1 cellular context compared by ENCODE assay signal in genomic region chr22:23894710-23895598, GRCh38.
TF ChIP-seq lines count a peak whose summit lies in the region.

No MANE protein-coding gene starts in this region.

TF ChIP-seq in HepG2, 621 proteins besides CTCF, POLR2A, EP300 and RAD21 (continued from another document and continues in another):
- TF ChIP-seq ZNF280D (CRISPR knock-in tag; IDR thresholded peaks at IDR 0.05) (no peak), SP1 (IDR thresholded peaks at IDR 0.05) (no peak), SP1 (CRISPR knock-in tag; IDR thresholded peaks at IDR 0.05) (no peak; the same call in 1 of the 2 replicates), DZIP1 (CRISPR knock-in tag; IDR thresholded peaks at IDR 0.05) (peak; percentile 32; the same call in 1 of the 2 replicates), ZNF672 (CRISPR knock-in tag; IDR thresholded peaks at IDR 0.05) (no peak), ZNF788 (CRISPR knock-in tag; IDR thresholded peaks at IDR 0.05; ENCODE audit: borderline replicate concordance) (no peak), ZNF296 (CRISPR knock-in tag; conservative IDR thresholded peaks at IDR 0.05) (no peak), ZNF572 (CRISPR knock-in tag; IDR thresholded peaks at IDR 0.05) (no peak), ISX (CRISPR knock-in tag; conservative IDR thresholded peaks at IDR 0.05) (no peak), MYC (CRISPR knock-in tag; IDR thresholded peaks at IDR 0.05; ENCODE audit: borderline replicate concordance) (peak; percentile 84), CREM (IDR thresholded peaks at IDR 0.05) (no peak), CREM (CRISPR knock-in tag; IDR thresholded peaks at IDR 0.05) (no peak), ZNF598 (CRISPR knock-in tag; IDR thresholded peaks at IDR 0.05; ENCODE audit: borderline replicate concordance) (no peak), ZNF772 (CRISPR knock-in tag; IDR thresholded peaks at IDR 0.05) (peak; percentile 44), ZNF577 (CRISPR knock-in tag; IDR thresholded peaks at IDR 0.05; ENCODE audit: borderline replicate concordance, low read depth) (no peak), DMTF1 (CRISPR knock-in tag; IDR thresholded peaks at IDR 0.05) (no peak), ZNF570 (CRISPR knock-in tag; IDR thresholded peaks at IDR 0.05; ENCODE audit: borderline replicate concordance) (no peak), GATAD1 (CRISPR knock-in tag; IDR thresholded peaks at IDR 0.05) (peak; percentile 38), JDP2 (CRISPR knock-in tag; IDR thresholded peaks at IDR 0.05; ENCODE audit: borderline replicate concordance) (no peak; the same call in 1 of the 2 replicates), ZFP90 (CRISPR knock-in tag; IDR thresholded peaks at IDR 0.05; ENCODE audit: borderline replicate concordance) (no peak), YY1 (IDR thresholded peaks at IDR 0.05; ENCODE audit: insufficient read depth, insufficient replicate concordance, low read depth, low read length) (peak; percentile 9), FOXA1 (IDR thresholded peaks at IDR 0.05) (no peak), FOXA1 (CRISPR knock-in tag; IDR thresholded peaks at IDR 0.05) (peak; percentile 16; the same call in 1 of the 2 replicates), ZNF280B (CRISPR knock-in tag; IDR thresholded peaks at IDR 0.05; ENCODE audit: borderline replicate concordance) (no peak), PCBP2 (optimal IDR thresholded peaks at IDR 0.05; ENCODE audit: low read depth, low read length, poor library complexity, severe bottlenecking) (no peak), ZNF709 (CRISPR knock-in tag; IDR thresholded peaks at IDR 0.05) (peak; percentile 72; the same call in 1 of the 2 replicates), ZNF30 (CRISPR knock-in tag; IDR thresholded peaks at IDR 0.05) (0 out of 2 replicates have a peak, but pooled peaks have one; percentile 9), TGIF2 (CRISPR knock-in tag; IDR thresholded peaks at IDR 0.05) (no peak), ZNF629 (CRISPR knock-in tag; conservative IDR thresholded peaks at IDR 0.05) (no peak), FOXC1 (CRISPR knock-in tag; IDR thresholded peaks at IDR 0.05; ENCODE audit: borderline replicate concordance) (no peak), PAX8 (CRISPR knock-in tag; IDR thresholded peaks at IDR 0.05; ENCODE audit: borderline replicate concordance) (no peak; the same call in 1 of the 2 replicates), ZNF776 (CRISPR knock-in tag; IDR thresholded peaks at IDR 0.05) (peak; percentile 29; the same call in 1 of the 2 replicates), JUNB (CRISPR knock-in tag; IDR thresholded peaks at IDR 0.05; ENCODE audit: borderline replicate concordance) (no peak), ZNF614 (CRISPR knock-in tag; IDR thresholded peaks at IDR 0.05; ENCODE audit: borderline replicate concordance) (no peak), GLMP (CRISPR knock-in tag; IDR thresholded peaks at IDR 0.05; ENCODE audit: borderline replicate concordance) (peak; percentile 88; the same call in 1 of the 2 replicates), EHMT2 (IDR thresholded peaks at IDR 0.05; ENCODE audit: borderline replicate concordance, low read depth, low read length) (no peak), GATAD2A (CRISPR knock-in tag; IDR thresholded peaks at IDR 0.05) (no peak; the same call in 1 of the 2 replicates), ZNF3 (CRISPR knock-in tag; IDR thresholded peaks at IDR 0.05) (no peak), KLF15 (CRISPR knock-in tag; IDR thresholded peaks at IDR 0.05; ENCODE audit: borderline replicate concordance) (0 out of 2 replicates have a peak, but pooled peaks have one; percentile 15), ZFP1 (CRISPR knock-in tag; IDR thresholded peaks at IDR 0.05) (peak; percentile 41; the same call in 1 of the 2 replicates)
- TF ChIP-seq, protein P1, sequence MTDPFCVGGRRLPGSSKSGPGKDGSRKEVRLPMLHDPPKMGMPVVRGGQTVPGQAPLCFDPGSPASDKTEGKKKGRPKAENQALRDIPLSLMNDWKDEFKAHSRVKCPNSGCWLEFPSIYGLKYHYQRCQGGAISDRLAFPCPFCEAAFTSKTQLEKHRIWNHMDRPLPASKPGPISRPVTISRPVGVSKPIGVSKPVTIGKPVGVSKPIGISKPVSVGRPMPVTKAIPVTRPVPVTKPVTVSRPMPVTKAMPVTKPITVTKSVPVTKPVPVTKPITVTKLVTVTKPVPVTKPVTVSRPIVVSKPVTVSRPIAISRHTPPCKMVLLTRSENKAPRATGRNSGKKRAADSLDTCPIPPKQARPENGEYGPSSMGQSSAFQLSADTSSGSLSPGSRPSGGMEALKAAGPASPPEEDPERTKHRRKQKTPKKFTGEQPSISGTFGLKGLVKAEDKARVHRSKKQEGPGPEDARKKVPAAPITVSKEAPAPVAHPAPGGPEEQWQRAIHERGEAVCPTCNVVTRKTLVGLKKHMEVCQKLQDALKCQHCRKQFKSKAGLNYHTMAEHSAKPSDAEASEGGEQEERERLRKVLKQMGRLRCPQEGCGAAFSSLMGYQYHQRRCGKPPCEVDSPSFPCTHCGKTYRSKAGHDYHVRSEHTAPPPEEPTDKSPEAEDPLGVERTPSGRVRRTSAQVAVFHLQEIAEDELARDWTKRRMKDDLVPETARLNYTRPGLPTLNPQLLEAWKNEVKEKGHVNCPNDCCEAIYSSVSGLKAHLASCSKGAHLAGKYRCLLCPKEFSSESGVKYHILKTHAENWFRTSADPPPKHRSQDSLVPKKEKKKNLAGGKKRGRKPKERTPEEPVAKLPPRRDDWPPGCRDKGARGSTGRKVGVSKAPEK (CRISPR knock-in tag; IDR thresholded peaks at IDR 0.05; ENCODE audit: borderline replicate concordance): no peak
- TF ChIP-seq, protein P2, sequence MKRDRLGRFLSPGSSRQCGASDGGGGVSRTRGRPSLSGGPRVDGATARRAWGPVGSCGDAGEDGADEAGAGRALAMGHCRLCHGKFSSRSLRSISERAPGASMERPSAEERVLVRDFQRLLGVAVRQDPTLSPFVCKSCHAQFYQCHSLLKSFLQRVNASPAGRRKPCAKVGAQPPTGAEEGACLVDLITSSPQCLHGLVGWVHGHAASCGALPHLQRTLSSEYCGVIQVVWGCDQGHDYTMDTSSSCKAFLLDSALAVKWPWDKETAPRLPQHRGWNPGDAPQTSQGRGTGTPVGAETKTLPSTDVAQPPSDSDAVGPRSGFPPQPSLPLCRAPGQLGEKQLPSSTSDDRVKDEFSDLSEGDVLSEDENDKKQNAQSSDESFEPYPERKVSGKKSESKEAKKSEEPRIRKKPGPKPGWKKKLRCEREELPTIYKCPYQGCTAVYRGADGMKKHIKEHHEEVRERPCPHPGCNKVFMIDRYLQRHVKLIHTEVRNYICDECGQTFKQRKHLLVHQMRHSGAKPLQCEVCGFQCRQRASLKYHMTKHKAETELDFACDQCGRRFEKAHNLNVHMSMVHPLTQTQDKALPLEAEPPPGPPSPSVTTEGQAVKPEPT (CRISPR knock-in tag; IDR thresholded peaks at IDR 0.05; ENCODE audit: low read depth): no peak; the same call in 1 of the 2 replicates
- TF ChIP-seq, protein P3, sequence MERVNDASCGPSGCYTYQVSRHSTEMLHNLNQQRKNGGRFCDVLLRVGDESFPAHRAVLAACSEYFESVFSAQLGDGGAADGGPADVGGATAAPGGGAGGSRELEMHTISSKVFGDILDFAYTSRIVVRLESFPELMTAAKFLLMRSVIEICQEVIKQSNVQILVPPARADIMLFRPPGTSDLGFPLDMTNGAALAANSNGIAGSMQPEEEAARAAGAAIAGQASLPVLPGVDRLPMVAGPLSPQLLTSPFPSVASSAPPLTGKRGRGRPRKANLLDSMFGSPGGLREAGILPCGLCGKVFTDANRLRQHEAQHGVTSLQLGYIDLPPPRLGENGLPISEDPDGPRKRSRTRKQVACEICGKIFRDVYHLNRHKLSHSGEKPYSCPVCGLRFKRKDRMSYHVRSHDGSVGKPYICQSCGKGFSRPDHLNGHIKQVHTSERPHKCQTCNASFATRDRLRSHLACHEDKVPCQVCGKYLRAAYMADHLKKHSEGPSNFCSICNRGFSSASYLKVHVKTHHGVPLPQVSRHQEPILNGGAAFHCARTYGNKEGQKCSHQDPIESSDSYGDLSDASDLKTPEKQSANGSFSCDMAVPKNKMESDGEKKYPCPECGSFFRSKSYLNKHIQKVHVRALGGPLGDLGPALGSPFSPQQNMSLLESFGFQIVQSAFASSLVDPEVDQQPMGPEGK (CRISPR knock-in tag; IDR thresholded peaks at IDR 0.05): peak; percentile 49; the same call in 1 of the 2 replicates
- TF ChIP-seq, protein P4, sequence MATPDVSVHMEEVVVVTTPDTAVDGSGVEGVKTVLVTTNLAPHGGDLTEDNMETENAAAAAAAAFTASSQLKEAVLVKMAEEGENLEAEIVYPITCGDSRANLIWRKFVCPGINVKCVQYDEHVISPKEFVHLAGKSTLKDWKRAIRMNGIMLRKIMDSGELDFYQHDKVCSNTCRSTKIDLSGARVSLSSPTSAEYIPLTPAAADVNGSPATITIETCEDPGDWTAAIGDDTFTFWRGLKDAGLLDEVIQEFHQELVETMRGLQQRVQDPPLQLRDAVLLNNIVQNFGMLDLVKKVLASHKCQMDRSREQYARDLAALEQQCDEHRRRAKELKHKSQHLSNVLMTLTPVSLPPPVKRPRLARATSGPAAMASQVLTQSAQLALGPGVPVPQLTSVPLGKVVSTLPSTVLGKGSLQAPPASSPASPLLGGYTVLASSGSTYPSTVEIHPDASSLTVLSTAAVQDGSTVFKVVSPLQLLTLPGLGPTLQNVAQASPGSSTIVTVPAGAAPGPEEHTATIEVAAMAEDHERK (CRISPR knock-in tag; IDR thresholded peaks at IDR 0.05; ENCODE audit: low read depth): no peak
- TF ChIP-seq, protein P5, sequence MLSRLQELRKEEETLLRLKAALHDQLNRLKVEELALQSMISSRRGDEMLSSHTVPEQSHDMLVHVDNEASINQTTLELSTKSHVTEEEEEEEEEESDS (CRISPR knock-in tag; IDR thresholded peaks at IDR 0.05; ENCODE audit: borderline replicate concordance): no peak
